Comparison of ENCODE assay signal across 15 cellular contexts in the genomic region with DNA sequence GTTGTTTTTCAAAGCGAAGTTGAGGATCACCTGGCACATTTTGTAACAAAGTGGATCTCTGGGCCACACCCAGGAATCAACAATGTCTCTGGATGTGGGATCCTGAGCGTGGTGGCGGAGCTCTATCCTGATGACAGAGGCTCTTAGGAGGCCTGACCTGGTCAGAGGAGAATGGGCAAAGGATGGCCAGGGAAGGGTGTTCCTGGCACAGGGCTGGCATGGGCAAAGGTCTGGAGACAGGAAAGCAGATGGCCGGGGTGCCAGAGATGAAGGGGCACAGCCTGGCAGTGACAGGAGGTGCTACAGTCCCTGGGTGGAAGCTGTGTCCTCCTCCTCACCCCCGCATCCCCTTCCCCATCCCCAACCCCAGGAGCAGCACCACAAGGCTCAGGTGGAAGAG.
"Had no signal": no experiment of that assay in that cellular context is flagged by ENCODE, and none has a peak within 500 bp of the region (broad histone marks: within the 10 kb centered on the region; RNA-seq: fewer than 3 reads in every experiment).

No MANE protein-coding gene starts in this region.

- H3K27me3 Mint-ChIP-seq: activated CD4-positive, alpha-beta T cell treated with anti-CD3 and anti-CD28 coated beads, Interleukin-2, amount 10 ng/mL, durations not matched to agents 7 days and 5 days; activated naive CD8-positive, alpha-beta T cell treated with anti-CD3 and anti-CD28 coated beads, Interleukin-2, amount 10 ng/mL, durations not matched to agents 7 days and 5 days; stimulated activated memory B cell treated with anti-CD40 and anti-IgM and Interleukin-4, amounts not matched to agents 10 μg/mL and 1 μg/mL and 100 μg/mL, for 72 hours had no signal

- H3K4me1 Mint-ChIP-seq: activated CD4-positive, alpha-beta T cell treated with anti-CD3 and anti-CD28 coated beads, Interleukin-2, amount 10 ng/mL, durations not matched to agents 7 days and 5 days; stimulated activated memory B cell treated with anti-CD40 and anti-IgM and Interleukin-4, amounts not matched to agents 10 μg/mL and 1 μg/mL and 100 μg/mL, for 72 hours had no signal

- H3K27me3 ChIP-seq: ascending aorta, transverse colon had no signal

- H3K27ac Mint-ChIP-seq: activated CD4-positive, alpha-beta T cell treated with anti-CD3 and anti-CD28 coated beads, Interleukin-2, amount 10 ng/mL, durations not matched to agents 7 days and 5 days; activated naive CD8-positive, alpha-beta T cell treated with anti-CD3 and anti-CD28 coated beads, Interleukin-2, amount 10 ng/mL, durations not matched to agents 7 days and 5 days; mesothelial cell of epicardium; stimulated activated memory B cell treated with anti-CD40 and anti-IgM and Interleukin-4, amounts not matched to agents 10 μg/mL and 1 μg/mL and 100 μg/mL, for 72 hours had no signal

- H3K4me3 Mint-ChIP-seq: activated CD4-positive, alpha-beta T cell treated with anti-CD3 and anti-CD28 coated beads, Interleukin-2, amount 10 ng/mL, durations not matched to agents 7 days and 5 days; activated naive CD8-positive, alpha-beta T cell treated with anti-CD3 and anti-CD28 coated beads, Interleukin-2, amount 10 ng/mL, durations not matched to agents 7 days and 5 days; immature natural killer cell; mesothelial cell of epicardium; stimulated activated memory B cell treated with anti-CD40 and anti-IgM and Interleukin-4, amounts not matched to agents 10 μg/mL and 1 μg/mL and 100 μg/mL, for 72 hours had no signal

- ATAC-seq: stimulated activated memory B cell treated with anti-CD40 and anti-IgM and Interleukin-4, amounts not matched to agents 10 μg/mL and 1 μg/mL and 100 μg/mL, for 72 hours had no signal

- H3K9me3 Mint-ChIP-seq: activated CD4-positive, alpha-beta T cell treated with anti-CD3 and anti-CD28 coated beads, Interleukin-2, amount 10 ng/mL, durations not matched to agents 7 days and 5 days; activated naive CD8-positive, alpha-beta T cell treated with anti-CD3 and anti-CD28 coated beads, Interleukin-2, amount 10 ng/mL, durations not matched to agents 7 days and 5 days; immature natural killer cell; mesothelial cell of epicardium; stimulated activated memory B cell treated with anti-CD40 and anti-IgM and Interleukin-4, amounts not matched to agents 10 μg/mL and 1 μg/mL and 100 μg/mL, for 72 hours had no signal

- H3K9me3 ChIP-seq: ascending aorta, transverse colon had no signal

- DNase-seq: activated CD4-positive, alpha-beta T cell treated with anti-CD3 and anti-CD28 coated beads, Interleukin-2, amount 10 ng/mL, durations not matched to agents 7 days and 5 days; activated CD4-positive, CD25-positive, alpha-beta regulatory T cell; activated naive CD4-positive, alpha-beta T cell; activated naive CD8-positive, alpha-beta T cell treated with anti-CD3 and anti-CD28 coated beads, Interleukin-2, amount 10 ng/mL, durations not matched to agents 7 days and 5 days; foreskin fibroblast; glutamatergic neuron; immature natural killer cell; left cardiac atrium; retina; SIG-M5; transverse colon had no signal

- H3K4me1 ChIP-seq: ascending aorta had no signal

- H3K4me3 ChIP-seq: ascending aorta, lung, transverse colon had no signal

- H3K27ac ChIP-seq: ascending aorta had no signal
